ENCODE assay signal across 19 cellular contexts in the genomic region with DNA sequence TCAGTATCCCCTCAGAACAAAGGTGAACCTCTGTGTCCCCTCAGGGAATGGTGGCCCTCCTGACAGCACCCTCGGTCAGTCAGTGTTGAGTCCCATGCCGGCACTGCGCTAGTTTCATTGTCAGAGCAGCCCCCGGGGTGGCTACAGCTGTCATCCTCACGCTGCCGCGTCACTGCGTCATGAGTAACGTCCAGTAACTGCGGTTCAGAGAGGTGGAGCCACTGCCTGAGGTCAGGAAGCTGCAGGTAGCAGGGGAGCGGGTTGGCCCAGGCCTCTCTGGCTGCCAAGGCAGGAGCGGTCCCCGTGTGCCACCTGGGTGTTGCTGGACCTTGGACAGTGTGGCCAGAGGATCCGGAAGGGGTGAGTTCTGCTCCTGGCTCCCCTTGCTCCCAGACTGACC. TPM values are rescaled to one million over a fixed set of nuclear protein-coding genes. Genes with fewer than 3 reads are reported as not detected.
DNase-seq lines count a peak whose midpoint lies in the region; ATAC-seq, FAIRE-seq and TF ChIP-seq lines count a peak whose summit lies in the region.
"Had no signal": no experiment of that assay in that cellular context is flagged by ENCODE, and none has a peak within 500 bp of the region (broad histone marks: within the 10 kb centered on the region; RNA-seq: fewer than 3 reads in every experiment).

No MANE protein-coding gene starts in this region.

- TF ChIP-seq EP300 in K562 (IDR thresholded peaks at IDR 0.05; ENCODE audit: low read length), result no peak

- H3K36me3 ChIP-seq in BLaER1, result no peaks in the 10 kb centered on the region
- no peaks in the 10 kb centered on the region for H3K36me3 ChIP-seq in K562 (ENCODE audit: control insufficient read depth, insufficient read depth, low read length)
- no peaks in the 10 kb centered on the region for H3K36me3 ChIP-seq in osteoblast (ENCODE audit: insufficient read depth, low read length)
- H3K36me3 ChIP-seq: HAP-1 had no signal

- ATAC-seq in K562, result peak; percentile 88

- H4K20me1 ChIP-seq in BLaER1, result no peaks in the 10 kb centered on the region
- peaks cover 3% of the 10 kb centered on the region; the same call in 1 of the 2 replicates for H4K20me1 ChIP-seq in K562 (replicated peaks; ENCODE audit: control insufficient read depth, insufficient read depth, low read length)
- no peaks in the 10 kb centered on the region for H4K20me1 ChIP-seq in osteoblast (ENCODE audit: insufficient read depth, low read length)

- H3K27me3 ChIP-seq in BLaER1, result no peaks in the 10 kb centered on the region
- peaks cover 0 to 6% of the 10 kb centered on the region in 2 experiments; a peak in 2 of 5 replicates for H3K27me3 ChIP-seq in K562 (ENCODE audit: control insufficient read depth in 2 of 2, insufficient read depth in 2 of 2, low read length in 2 of 2)
- peaks cover 2% of the 10 kb centered on the region for H3K27me3 ChIP-seq in osteoblast (ENCODE audit: insufficient read depth, low read length)

- H3K27ac ChIP-seq in BLaER1 (peak overlapping the region; percentile 88), K562 (ENCODE audit: extremely low read depth, low read depth, low read length) (no peak overlapping the region), osteoblast (ENCODE audit: low read depth, low read length) (no peak overlapping the region)
- H3K27ac ChIP-seq: GM23248, SK-N-MC had no signal

- H3K9me3 Mint-ChIP-seq in activated naive CD4-positive, alpha-beta T cell treated with anti-CD3 and anti-CD28 coated beads for 36 hours, result no peaks in the 10 kb centered on the region

- WGBS in K562 (ENCODE audit: insufficient coverage, low coverage, missing lambda C conversion rate), result 2% methylated on average over 13 of the region's 14 CpGs

- peak; percentile 95 for FAIRE-seq in K562 (lab: Jason Lieb, UNC)
- FAIRE-seq: A204.1, GM12892, GM18507 had no signal

- H3K79me2 ChIP-seq in K562 (ENCODE audit: control insufficient read depth, insufficient read depth, low read length), result no peaks in the 10 kb centered on the region
- no peaks in the 10 kb centered on the region for H3K79me2 ChIP-seq in osteoblast (ENCODE audit: insufficient read depth, low read length)

- H3K4me1 Mint-ChIP-seq in activated naive CD4-positive, alpha-beta T cell treated with anti-CD3 and anti-CD28 coated beads for 36 hours (ENCODE audit: low read depth), result no peaks in the 10 kb centered on the region

- POLR2A ChIA-PET in K562 (lab: Yijun Ruan, JAX), result interaction anchor here (0.5 to 2.7 kb wide), 5 partner anchors 11 to 503 kb away, joined by 3 to 10 read pairs (median 3); no protein-coding TSS in a partner anchor

- no peak overlapping the region for H3K4me3 ChIP-seq in BLaER1
- H3K4me3 ChIP-seq in K562, result peak overlapping the region; percentile 37
- no peak overlapping the region for H3K4me3 ChIP-seq in osteoblast (ENCODE audit: insufficient read depth, low read length)
- H3K4me3 ChIP-seq in foreskin fibroblast (ENCODE audit: low read depth in 1 of 2, low read length in 2 of 2), result no peak overlapping the region
- H3K4me3 ChIP-seq: GM23248, HAP-1, SK-N-MC had no signal

- H3K27ac Mint-ChIP-seq in activated naive CD4-positive, alpha-beta T cell treated with anti-CD3 and anti-CD28 coated beads for 36 hours, result no peak overlapping the region

- in situ Hi-C loops in K562 (cut with MboI), result no loop called here

- no TSS peak for BruUV-seq in K562 (replicated peaks; lab: Mats Ljungman, UMichigan)

- no peak overlapping the region for H3K4me3 Mint-ChIP-seq in activated naive CD4-positive, alpha-beta T cell treated with anti-CD3 and anti-CD28 coated beads for 36 hours

- H3K4me1 ChIP-seq in BLaER1, result peaks cover 71% of the 10 kb centered on the region
- peaks cover 5 to 8% of the 10 kb centered on the region in 2 experiments; a peak in 4 of 5 replicates for H3K4me1 ChIP-seq in K562 (replicated peaks in 1 of 2; ENCODE audit: control insufficient read depth in 2 of 2, insufficient read depth in 2 of 2, low read length in 2 of 2)
- H3K4me1 ChIP-seq in osteoblast (ENCODE audit: insufficient read depth, low read length), result no peaks in the 10 kb centered on the region
- H3K4me1 ChIP-seq: HAP-1 had no signal

- H3K27me3 Mint-ChIP-seq in activated naive CD4-positive, alpha-beta T cell treated with anti-CD3 and anti-CD28 coated beads for 36 hours (ENCODE audit: low read depth), result no peaks in the 10 kb centered on the region

- TF ChIP-seq RAD21 in K562 (CRISPR knock-in tag; conservative IDR thresholded peaks at IDR 0.05 in 1 of 2, IDR thresholded peaks at IDR 0.05 in 1 of 2), result no peak

- intact Hi-C loops in K562 (cut with micrococcal nuclease), result no loop called here
- intact Hi-C loops in activated naive CD4-positive, alpha-beta T cell treated with anti-CD3 and anti-CD28 coated beads for 36 hours (cut with micrococcal nuclease), result no loop called here

- H2AFZ ChIP-seq in K562 (ENCODE audit: low read depth, low read length) (peak overlapping the region; percentile 78), osteoblast (ENCODE audit: low read length) (no peak overlapping the region)
- H2AFZ ChIP-seq: GM23248 had no signal

- CTCF ChIA-PET in K562 (lab: Yijun Ruan, JAX; ENCODE audit: low intra/inter-chr PET ratio), result no interaction called here
- CTCF ChIA-PET in activated naive CD4-positive, alpha-beta T cell treated with anti-CD3 and anti-CD28 coated beads for 36 hours (lab: Charles Lee), result no interaction called here

- H3K4me2 ChIP-seq in BLaER1 (peak overlapping the region; percentile 95), K562 (ENCODE audit: insufficient read depth, low read length) (peak overlapping the region; percentile 72), osteoblast (ENCODE audit: insufficient read depth, low read length) (no peak overlapping the region)

- TF ChIP-seq CTCF in K562 (IDR thresholded peaks at IDR 0.05 in 2 of 3, conservative IDR thresholded peaks at IDR 0.05 in 1 of 3; ENCODE audit: insufficient read depth in 2 of 3, low read depth in 1 of 3, low read length in 3 of 3) (no peak), osteoblast (IDR thresholded peaks at IDR 0.05; ENCODE audit: extremely low read depth, low read depth, low read length) (no peak), foreskin fibroblast (IDR thresholded peaks at IDR 0.05; ENCODE audit: low read depth, low read length) (no peak)

- 0 out of 2 replicates have a peak, but pooled peaks have one; percentile 36 for TF ChIP-seq POLR2A in K562 (conservative IDR thresholded peaks at IDR 0.05)

- peak overlapping the region; percentile 32; the same call in 1 of the 2 replicates for H3K9ac ChIP-seq in BLaER1
- peak overlapping the region; percentile 48 to 88; a peak in 3 of 4 replicates for H3K9ac ChIP-seq in K562 (ENCODE audit: insufficient read depth in 1 of 2, low read depth in 2 of 2, low read length in 2 of 2)
- H3K9ac ChIP-seq: GM23248 had no signal

- DNase-seq in HT-29 (ENCODE audit: low spot score), result peak; percentile 59
- peak; percentile 75 to 83 (median 80) for DNase-seq in K562 (ENCODE audit: extremely low read depth in 1 of 4, low spot score in 3 of 4)
- peak; percentile 43 for DNase-seq in osteoblast (ENCODE audit: insufficient read length, low spot score, missing footprints)
- DNase-seq in activated naive CD4-positive, alpha-beta T cell treated with anti-CD3 and anti-CD28 coated beads for 36 hours, result no peak
- DNase-seq in NCI-H1092 treated with DMSO at 0.1 percent for 48 hours (lab: John Stamatoyannopoulos, UW), result no peak
- DNase-seq in foreskin fibroblast, result no peak
- DNase-seq: DMS79, GM23248, NCI-H1105 treated with DMSO at 0.1 percent for 48 hours, NCI-H1694, NCI-H2107, NCI-H2227 treated with DMSO at 0.1 percent for 48 hours, NCI-H774 had no signal

- H3K36me3 Mint-ChIP-seq in activated naive CD4-positive, alpha-beta T cell treated with anti-CD3 and anti-CD28 coated beads for 36 hours (ENCODE audit: low read depth), result no peaks in the 10 kb centered on the region

- no peaks in the 10 kb centered on the region for H3K9me1 ChIP-seq in K562 (ENCODE audit: control insufficient read depth, insufficient read depth, low read length)

- H3K9me3 ChIP-seq in BLaER1, result no peaks in the 10 kb centered on the region
- no peaks in the 10 kb centered on the region for H3K9me3 ChIP-seq in K562 (replicated peaks; ENCODE audit: control insufficient read depth, insufficient read depth, low read depth, low read length)
- H3K9me3 ChIP-seq in osteoblast (ENCODE audit: low read depth, low read length), result no peaks in the 10 kb centered on the region
- H3K9me3 ChIP-seq: HAP-1 had no signal

TF ChIP-seq in K562, 482 proteins besides CTCF, POLR2A, EP300 and RAD21 (continues in another document):
- TF ChIP-seq, protein P1, sequence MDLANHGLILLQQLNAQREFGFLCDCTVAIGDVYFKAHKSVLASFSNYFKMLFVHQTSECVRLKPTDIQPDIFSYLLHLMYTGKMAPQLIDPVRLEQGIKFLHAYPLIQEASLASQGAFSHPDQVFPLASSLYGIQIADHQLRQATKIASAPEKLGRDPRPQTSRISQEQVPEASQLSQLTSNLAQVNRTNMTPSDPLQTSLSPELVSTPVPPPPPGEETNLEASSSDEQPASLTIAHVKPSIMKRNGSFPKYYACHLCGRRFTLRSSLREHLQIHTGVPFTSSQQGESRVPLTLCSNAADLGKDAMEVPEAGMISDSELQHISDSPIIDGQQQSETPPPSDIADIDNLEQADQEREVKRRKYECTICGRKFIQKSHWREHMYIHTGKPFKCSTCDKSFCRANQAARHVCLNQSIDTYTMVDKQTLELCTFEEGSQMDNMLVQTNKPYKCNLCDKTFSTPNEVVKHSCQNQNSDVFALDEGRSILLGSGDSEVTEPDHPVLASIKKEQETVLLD (IDR thresholded peaks at IDR 0.05), result peak; percentile 60; the same call in 1 of the 2 replicates

RNA-seq across cellular contexts. Expression of a gene that starts 20.2 kb away (rescaled TPM):
- 0.39 and 0.53 TPM in 2 replicates for total RNA-seq in HT-29 (2014; rRNA removed; shearing (Covaris generic))
- total RNA-seq in K562 (2011; cell fraction: chromatin; rRNA removed; ENCODE audit: low replicate concordance), result not detected in 2 replicates
- total RNA-seq in K562 (2011; cell fraction: nucleolus; rRNA removed), result not detected in 2 replicates
- not detected in 2 replicates for total RNA-seq in K562 (2011; cell fraction: nucleoplasm; rRNA removed)
- total RNA-seq in K562 (2014; rRNA removed) (not detected in 2 replicates), K562 (2014; rRNA removed; fragmentation: Illumina TruSeq; extraction: Trizol) (not detected in 2 replicates), K562 (2015; rRNA removed; fragmentation: Illumina TruSeq; extraction: Trizol) (not detected in 2 replicates), K562 (2021) (0.04 TPM in 1 of 2 replicates, not detected in the other), osteoblast (under 0.01 TPM in 1 of 2 replicates, not detected in the other)
- polyA plus RNA-seq in K562 (2011; rRNA removed) (not detected in 2 replicates), K562 (2014; fragmentation: Illumina TruSeq; extraction: Trizol) (not detected in 2 replicates), K562 (2014; fragmentation: Nextera tagmentation; extraction: Ambion mirVana) (under 1 TPM in 1 of 2 experiments, not detected in 1; 0.01 TPM), K562 (2014; rRNA removed) (not detected in 2 replicates)
- 0.01 and 0.03 TPM in 2 replicates for polyA plus RNA-seq in K562 (2011; cell fraction: cytosol; rRNA removed)
- polyA plus RNA-seq in K562 (2011; cell fraction: nucleus; rRNA removed), result not detected in 2 replicates
- 0.05 and 0.07 TPM in 2 replicates for polyA plus RNA-seq in K562 (2012)
- polyA minus RNA-seq in K562 (2011; rRNA and poly(A)+ RNA removed), result not detected in 2 replicates
- polyA minus RNA-seq in K562 (2011; cell fraction: cytosol; rRNA and poly(A)+ RNA removed), result not detected in 2 replicates
- polyA minus RNA-seq in K562 (2011; cell fraction: nucleus; rRNA and poly(A)+ RNA removed), result not detected in 2 replicates
- total RNA-seq in activated naive CD4-positive, alpha-beta T cell treated with anti-CD3 and anti-CD28 coated beads for 36 hours, result not detected

Comparison
In these comparisons a context has a peak if more than half of its experiments do, and no peak if none do; other contexts are left out.
1. DNase-seq: peak in HT-29 (single experiment), K562 (4 of 4) and osteoblast (single experiment); none in activated naive CD4-positive, alpha-beta T cell treated with anti-CD3 and anti-CD28 coated beads for 36 hours (single experiment), NCI-H1092 treated with DMSO at 0.1 percent for 48 hours (single experiment) and foreskin fibroblast (0 of 2).